In the genomic region with DNA sequence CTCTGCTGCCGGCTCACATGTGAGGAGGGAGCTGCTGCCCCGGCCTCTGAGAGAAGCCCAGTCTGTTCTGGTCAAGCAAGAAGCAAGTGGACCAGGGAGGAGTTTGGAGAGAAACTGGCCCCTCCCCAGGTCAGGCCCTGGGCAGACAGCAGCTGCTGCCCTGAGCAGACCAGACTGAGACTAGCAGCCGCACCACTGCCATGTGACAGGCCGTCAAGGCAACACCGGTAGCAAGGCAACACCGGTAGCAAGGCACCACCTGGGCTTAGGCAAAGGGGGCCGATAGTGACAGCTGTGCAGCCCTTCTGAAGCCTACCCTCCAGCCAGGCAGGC, we compare ENCODE assay signal across 16 cellular contexts. TPM values are rescaled to one million over a fixed set of nuclear protein-coding genes. Genes with fewer than 3 reads are reported as not detected.
DNase-seq lines count a peak whose midpoint lies in the region; ATAC-seq, FAIRE-seq and TF ChIP-seq lines count a peak whose summit lies in the region.
"Had no signal": no experiment of that assay in that cellular context is flagged by ENCODE, and none has a peak within 500 bp of the region (broad histone marks: within the 10 kb centered on the region; RNA-seq: fewer than 3 reads in every experiment).

No MANE protein-coding gene starts in this region.

- H3K27me3 ChIP-seq in GM23248 (replicated peaks; ENCODE audit: insufficient read depth): no peaks in the 10 kb centered on the region
- H3K27me3 ChIP-seq in keratinocyte (ENCODE audit: control insufficient read depth, extremely low read depth, insufficient read depth, low read length): peaks cover 11% of the 10 kb centered on the region
- H3K27me3 ChIP-seq in subcutaneous abdominal adipose tissue (ENCODE audit: control insufficient read depth in 5 of 5, insufficient read depth in 4 of 5, low read length in 5 of 5): peaks cover 0 to 2% (median 0%) of the 10 kb centered on the region in 5 donors

- H3K9ac ChIP-seq in GM23248 (peak overlapping the region; percentile 78), keratinocyte (ENCODE audit: control insufficient read depth, extremely low read depth, insufficient read depth, low read length) (peak overlapping the region; percentile 28), subcutaneous abdominal adipose tissue (ENCODE audit: low read length in 5 of 5) (no peak overlapping the region)

- H3K79me2 ChIP-seq in GM23248 (ENCODE audit: insufficient read depth) (no peaks in the 10 kb centered on the region), keratinocyte (ENCODE audit: control insufficient read depth, insufficient read depth, low read length) (no peaks in the 10 kb centered on the region)

- WGBS in GM23248 (ENCODE audit: low coverage in 1 of 2, low lambda C conversion rate in 2 of 2, missing lambda C conversion rate in 2 of 2), 2 experiments: 52 to 62% methylated on average over 6 to 7 of the region's 7 CpGs

- FAIRE-seq in keratinocyte (lab: Jason Lieb, UNC): no peak
- FAIRE-seq: islet of Langerhans had no signal

- in situ Hi-C loops in GM23248 (cut with MboI): no loop called here

- H3K4me1 ChIP-seq in GM23248 (ENCODE audit: insufficient read depth) (peaks cover 15% of the 10 kb centered on the region), keratinocyte (ENCODE audit: control insufficient read depth, extremely low read depth, insufficient read depth, low read length) (peaks cover 6% of the 10 kb centered on the region), subcutaneous abdominal adipose tissue (ENCODE audit: control insufficient read depth in 5 of 5, insufficient read depth in 5 of 5, low read length in 5 of 5) (peaks cover 0 to 31% (median 22%) of the 10 kb centered on the region in 5 donors)

- 0 out of 2 replicates have a peak overlapping the region, but pooled peaks have one; percentile 23 for H2AFZ ChIP-seq in GM23248
- H2AFZ ChIP-seq in keratinocyte (ENCODE audit: control insufficient read depth, low read length): no peak overlapping the region

- H3K36me3 ChIP-seq in GM23248 (ENCODE audit: low read depth) (no peaks in the 10 kb centered on the region), keratinocyte (ENCODE audit: control insufficient read depth in 2 of 2, extremely low read depth in 1 of 2, insufficient read depth in 2 of 2, low read length in 2 of 2) (no peaks in the 10 kb centered on the region), subcutaneous abdominal adipose tissue (ENCODE audit: control insufficient read depth in 5 of 5, insufficient read depth in 5 of 5, low read length in 5 of 5) (peaks cover 0 to 30% (median 0%) of the 10 kb centered on the region in 5 donors)

- no peak for ATAC-seq in GM21526 (IDR thresholded peaks at IDR 0.05; ENCODE audit: low FRiP score, unreplicated experiment)
- no peak for ATAC-seq in GM21723 (IDR thresholded peaks at IDR 0.05; ENCODE audit: unreplicated experiment)

- H4K20me1 ChIP-seq in GM23248 (ENCODE audit: insufficient read depth) (no peaks in the 10 kb centered on the region), keratinocyte (ENCODE audit: control insufficient read depth, extremely low read depth, insufficient read depth, low read length) (no peaks in the 10 kb centered on the region)

- H3K4me3 ChIP-seq in GM23248: peak overlapping the region; percentile 28; the same call in 1 of the 2 replicates
- no peak overlapping the region for H3K4me3 ChIP-seq in keratinocyte (ENCODE audit: control insufficient read depth in 2 of 3, extremely low read depth in 1 of 3, insufficient read depth in 2 of 3, low read depth in 1 of 3, low read length in 3 of 3)
- H3K4me3 ChIP-seq in subcutaneous abdominal adipose tissue (ENCODE audit: low read depth in 1 of 5, low read length in 5 of 5): no peak overlapping the region

- no peaks in the 10 kb centered on the region for H3K9me1 ChIP-seq in keratinocyte (ENCODE audit: control insufficient read depth, extremely low read depth, insufficient read depth, low read length)

- no peak for TF ChIP-seq CTCF in keratinocyte (optimal IDR thresholded peaks at IDR 0.05 in 1 of 3, IDR thresholded peaks at IDR 0.05 in 1 of 3, conservative IDR thresholded peaks at IDR 0.05 in 1 of 3; ENCODE audit: extremely low read depth in 1 of 3, insufficient read depth in 2 of 3, low read length in 3 of 3)

- no peaks in the 10 kb centered on the region for H3F3A ChIP-seq in GM23248 (ENCODE audit: insufficient read depth)

- DNase-seq in GM23248 (peak; percentile 35), RPMI7951 (ENCODE audit: low read depth) (peak; percentile 23), keratinocyte (ENCODE audit: low read depth, low spot score) (no peak), SHP77 treated with DMSO at 0.1 percent for 48 hours (lab: John Stamatoyannopoulos, UW) (no peak), NCI-H2029 (lab: John Stamatoyannopoulos, UW) (no peak)
- DNase-seq: activated CD4-positive, alpha-beta memory T cell treated with anti-CD3 and anti-CD28 coated beads for 36 hours; effector memory CD4-positive, alpha-beta T cell; NCI-H1436 treated with DMSO at 0.1 percent for 48 hours; stimulated activated CD4-positive, alpha-beta T cell treated with anti-CD3 and anti-CD28 coated beads, Interleukin-1b, Interleukin-23, amount 100 ng/mL, for 48 hours; stimulated activated CD8-positive, alpha-beta memory T cell treated with anti-CD3 and anti-CD28 coated beads, Interleukin-4, amount 100 ng/mL, for 48 hours had no signal

- H3K4me2 ChIP-seq in GM23248 (ENCODE audit: unreplicated experiment) (peak overlapping the region; percentile 59), keratinocyte (ENCODE audit: control insufficient read depth, extremely low read depth, insufficient read depth, low read depth, low read length) (no peak overlapping the region)

- H3K9me3 ChIP-seq in GM23248 (ENCODE audit: low read depth) (no peaks in the 10 kb centered on the region), keratinocyte (ENCODE audit: control insufficient read depth, low read depth, low read length) (no peaks in the 10 kb centered on the region), subcutaneous abdominal adipose tissue (ENCODE audit: control insufficient read depth in 5 of 5, low read length in 5 of 5) (no peaks in the 10 kb centered on the region)

- H3K27ac ChIP-seq in GM23248 (peak overlapping the region; percentile 92), keratinocyte (ENCODE audit: control insufficient read depth, insufficient read depth, low read length) (no peak overlapping the region), subcutaneous abdominal adipose tissue (ENCODE audit: low read depth, low read length) (peak overlapping the region; percentile 57)

- dilution Hi-C loops in keratinocyte (cut with MboI; ENCODE audit: extremely low pct_ligation_motif_present, low sequenced_read_pairs): no loop called here

- no peaks in the 10 kb centered on the region for H3K9me2 ChIP-seq in GM23248 (ENCODE audit: insufficient read depth)

RNA-seq across cellular contexts. Expression of a gene that starts 50.3 kb away (rescaled TPM):
- not detected in 2 replicates for total RNA-seq in GM23248 (2014; rRNA removed; shearing (Covaris generic))
- polyA plus RNA-seq in GM23248 (2016; fragmentation: Nextera tagmentation; extraction: Ambion mirVana) (not detected in 2 replicates), keratinocyte (5.0 to 9.6 TPM (median 6.2 TPM) in 3 replicates)
- total RNA-seq in RPMI7951 (2014; rRNA removed; shearing (Covaris generic)): not detected in 2 replicates
- polyA plus RNA-seq in keratinocyte (2011; ENCODE audit: low read depth): 4.1 TPM
- 4.6 and 6.9 TPM in 2 replicates for polyA plus RNA-seq in keratinocyte (2011; cell fraction: cytosol; rRNA removed)
- polyA plus RNA-seq in keratinocyte (2011; cell fraction: nucleus; rRNA removed): 17.5 and 18.1 TPM in 2 replicates
- 5.6 and 6.0 TPM in 2 replicates for polyA plus RNA-seq in keratinocyte (2012; ENCODE audit: low replicate concordance)
- 11.0 to 12.7 TPM (median 11.2 TPM) in 3 replicates for polyA minus RNA-seq in keratinocyte
- 10.7 TPM for polyA minus RNA-seq in keratinocyte (2011; cell fraction: cytosol; rRNA and poly(A)+ RNA removed)
- polyA minus RNA-seq in keratinocyte (2011; cell fraction: nucleus; rRNA and poly(A)+ RNA removed): 7.8 and 9.0 TPM in 2 replicates
- total RNA-seq: mononuclear cell had no signal
- polyA plus RNA-seq: IgD-negative memory B cell had no signal

Comparison
In these comparisons a context has a peak if more than half of its experiments do, and no peak if none do; other contexts are left out.
1. DNase-seq: peak in GM23248 (single experiment) and RPMI7951 (single experiment); none in keratinocyte (single experiment), SHP77 treated with DMSO at 0.1 percent for 48 hours (single experiment) and NCI-H2029 (single experiment).
2. H3K9ac ChIP-seq: peak in GM23248 (single experiment) and keratinocyte (single experiment); none in subcutaneous abdominal adipose tissue (0 of 5).